10 cellular contexts compared by ENCODE assay signal in the genomic region with DNA sequence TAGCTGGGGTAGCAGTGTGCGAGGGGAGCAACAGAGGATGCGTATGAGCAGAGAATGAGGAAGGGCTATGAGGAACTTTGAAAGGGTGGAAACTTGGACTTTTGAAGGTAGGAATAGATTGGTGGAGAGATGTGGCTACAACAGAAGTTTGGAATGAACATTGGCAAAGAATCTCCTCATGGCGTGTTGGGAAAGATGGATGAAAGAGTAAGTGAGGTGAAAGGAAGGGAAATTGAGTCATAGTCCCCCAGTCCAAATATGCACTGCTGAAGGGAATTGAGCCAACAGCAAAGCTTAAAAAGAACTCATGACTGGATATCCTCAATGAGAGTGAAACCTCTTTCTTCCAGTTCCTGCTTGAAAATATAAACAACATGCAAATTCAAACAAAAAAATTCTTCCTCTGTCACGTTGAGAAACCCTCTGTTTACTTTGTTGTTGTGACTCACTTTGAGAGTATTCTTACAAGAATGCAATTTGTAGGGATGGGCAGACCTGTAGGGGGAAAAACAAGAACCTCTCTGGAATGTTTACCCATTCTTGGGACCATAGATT.
DNase-seq lines count a peak whose midpoint lies in the region; ATAC-seq and TF ChIP-seq lines count a peak whose summit lies in the region.
"Had no signal": no experiment of that assay in that cellular context is flagged by ENCODE, and none has a peak within 500 bp of the region (broad histone marks: within the 10 kb centered on the region; RNA-seq: fewer than 3 reads in every experiment).

No MANE protein-coding gene starts in this region.

- H2BK15ac ChIP-seq in IMR-90 (ENCODE audit: low read depth, low read length): peak overlapping the region; percentile 91; the same call in 2 of the 3 replicates

- TF ChIP-seq RAD21 in IMR-90 (IDR thresholded peaks at IDR 0.05; ENCODE audit: low read length): no peak

- ATAC-seq in IMR-90 (ENCODE audit: low read depth) (peak; percentile 80), lower lobe of right lung (peak; percentile 72 to 86), GM21825 (IDR thresholded peaks at IDR 0.05; ENCODE audit: unreplicated experiment) (no peak)
- ATAC-seq in activated T-cell treated with anti-CD3 and anti-CD28 coated beads, Interleukin-2, amount 50 U/mL, for 72 hours (replicated peaks in 1 of 2): no peak
- ATAC-seq: CD8-positive, alpha-beta T cell had no signal

- H3K27me3 Mint-ChIP-seq in activated T-cell treated with anti-CD3 and anti-CD28 coated beads, Interleukin-2, amount 50 U/mL, for 72 hours (ENCODE audit: low read depth): no peaks in the 10 kb centered on the region
- H3K27me3 Mint-ChIP-seq in activated naive CD4-positive, alpha-beta T cell treated with anti-CD3 and anti-CD28 coated beads for 36 hours (ENCODE audit: low read depth): peaks cover 2% of the 10 kb centered on the region

- no peaks in the 10 kb centered on the region for H3K36me3 ChIP-seq in IMR-90 (ENCODE audit: control insufficient read depth, insufficient read depth, low read length)
- H3K36me3 ChIP-seq in lower lobe of right lung: no peaks in the 10 kb centered on the region

- POLR2A ChIA-PET in IMR-90 (lab: Charles Lee; ENCODE audit: unreplicated experiment): interaction anchor here (0.5 to 1.0 kb wide), 3 partner anchors 27 to 266 kb away, joined by 3 read pairs; no protein-coding TSS in a partner anchor

- H3K9me3 Mint-ChIP-seq in activated T-cell treated with anti-CD3 and anti-CD28 coated beads, Interleukin-2, amount 50 U/mL, for 72 hours: peaks cover 0 to 3% of the 10 kb centered on the region in 2 donors
- no peaks in the 10 kb centered on the region for H3K9me3 Mint-ChIP-seq in activated naive CD4-positive, alpha-beta T cell treated with anti-CD3 and anti-CD28 coated beads for 36 hours
- H3K9me3 Mint-ChIP-seq: CD8-positive, alpha-beta T cell had no signal

- H4K91ac ChIP-seq in IMR-90 (ENCODE audit: insufficient read depth, low read depth, low read length): peak overlapping the region; percentile 96

- no peaks in the 10 kb centered on the region for H3K79me1 ChIP-seq in IMR-90 (ENCODE audit: low read depth in 1 of 2, low read length in 2 of 2)

- no peak overlapping the region for H2AFZ ChIP-seq in IMR-90 (replicated peaks; ENCODE audit: low read length, poor library complexity)

- H3K27ac ChIP-seq in IMR-90 (ENCODE audit: insufficient read depth, low read length) (peak overlapping the region; percentile 99), lower lobe of right lung (no peak overlapping the region)

- H2AK9ac ChIP-seq in IMR-90 (replicated peaks; ENCODE audit: low read depth, low read length, poor library complexity): no peak overlapping the region

- WGBS in IMR-90 (ENCODE audit: extremely low coverage in 2 of 2, insufficient read length in 1 of 2), 2 experiments: 52% methylated on average over 2 of the region's 4 CpGs; no CpG with 5 or more reads in 1 of the 2 experiments

- peak overlapping the region; percentile 87 for H2AK5ac ChIP-seq in IMR-90 (ENCODE audit: low read depth, low read length)

- no peaks in the 10 kb centered on the region for H3K9me3 ChIP-seq in IMR-90 (ENCODE audit: control insufficient read depth, insufficient read depth, low read length)
- H3K9me3 ChIP-seq in lower lobe of right lung: no peaks in the 10 kb centered on the region

- H3K4ac ChIP-seq in IMR-90 (ENCODE audit: low read depth, low read length): peak overlapping the region; percentile 95

- BruUV-seq in IMR-90 (replicated peaks; lab: Mats Ljungman, UMichigan): no TSS peak

- H3K18ac ChIP-seq in IMR-90 (ENCODE audit: low read depth, low read length): peak overlapping the region; percentile 100

- H2BK120ac ChIP-seq in IMR-90 (ENCODE audit: low read depth, low read length): peak overlapping the region; percentile 96

- intact Hi-C loops in IMR-90 (cut with micrococcal nuclease): loop anchor here (1.0 to 5.0 kb wide), 9 partner anchors 107 to 406 kb away; no protein-coding TSS in a partner anchor
- intact Hi-C loops in lower lobe of right lung (cut with DNase I): no loop called here
- intact Hi-C loops in activated naive CD4-positive, alpha-beta T cell treated with anti-CD3 and anti-CD28 coated beads for 36 hours (cut with micrococcal nuclease): no loop called here

- no peak overlapping the region for H3K4me3 Mint-ChIP-seq in activated T-cell treated with anti-CD3 and anti-CD28 coated beads, Interleukin-2, amount 50 U/mL, for 72 hours
- no peak overlapping the region for H3K4me3 Mint-ChIP-seq in activated naive CD4-positive, alpha-beta T cell treated with anti-CD3 and anti-CD28 coated beads for 36 hours
- H3K4me3 Mint-ChIP-seq: activated naive CD4-positive, alpha-beta T cell treated with anti-CD3 and anti-CD28 coated beads, Interleukin-2, amount 50 U/mL, for 24 hours; CD8-positive, alpha-beta T cell had no signal

- H3K27me3 ChIP-seq in IMR-90 (ENCODE audit: control insufficient read depth, insufficient read depth, low read length): no peaks in the 10 kb centered on the region
- H3K27me3 ChIP-seq in lower lobe of right lung (ENCODE audit: low read depth): no peaks in the 10 kb centered on the region

- in situ Hi-C loops in IMR-90 (cut with MboI; ENCODE audit: low sequenced_read_pairs): no loop called here

- H3K4me1 ChIP-seq in IMR-90 (ENCODE audit: control insufficient read depth, insufficient read depth, low read length): peaks cover 20% of the 10 kb centered on the region
- H3K4me1 ChIP-seq in lower lobe of right lung: peaks cover 11% of the 10 kb centered on the region

- CTCF ChIA-PET in IMR-90 (lab: Yijun Ruan, JAX): interaction anchor here (1.0 to 2.4 kb wide), 3 partner anchors 123 to 155 kb away, joined by 3 to 9 read pairs (median 3); no protein-coding TSS in a partner anchor
- CTCF ChIA-PET in activated naive CD4-positive, alpha-beta T cell treated with anti-CD3 and anti-CD28 coated beads for 36 hours (lab: Charles Lee): no interaction called here

- H3K4me3 ChIP-seq in IMR-90 (ENCODE audit: insufficient read depth, low read depth, low read length): no peak overlapping the region
- H3K4me3 ChIP-seq in lower lobe of right lung: no peak overlapping the region

- H2BK5ac ChIP-seq in IMR-90 (ENCODE audit: low read depth, low read length, poor library complexity, severe bottlenecking): peak overlapping the region; percentile 99

- peak overlapping the region; percentile 48 to 96 for H4K8ac ChIP-seq in IMR-90 (ENCODE audit: low read depth in 2 of 2, low read length in 2 of 2)

- peak overlapping the region; percentile 50 for H3K23ac ChIP-seq in IMR-90 (ENCODE audit: low read depth, low read length)

- peaks cover 7% of the 10 kb centered on the region for H3K4me1 Mint-ChIP-seq in activated T-cell treated with anti-CD3 and anti-CD28 coated beads, Interleukin-2, amount 50 U/mL, for 72 hours (ENCODE audit: low read depth)
- no peaks in the 10 kb centered on the region for H3K4me1 Mint-ChIP-seq in activated naive CD4-positive, alpha-beta T cell treated with anti-CD3 and anti-CD28 coated beads for 36 hours (ENCODE audit: low read depth)
- H3K4me1 Mint-ChIP-seq: activated naive CD4-positive, alpha-beta T cell treated with anti-CD3 and anti-CD28 coated beads, Interleukin-2, amount 50 U/mL, for 24 hours had no signal

- H3K4me2 ChIP-seq in IMR-90 (ENCODE audit: low read depth, low read length): peak overlapping the region; percentile 41; the same call in 1 of the 2 replicates

- no peaks in the 10 kb centered on the region for H4K20me1 ChIP-seq in IMR-90 (ENCODE audit: insufficient read depth, low read length)

- TF ChIP-seq POLR2A in IMR-90 (IDR thresholded peaks at IDR 0.05; ENCODE audit: low read depth, low read length): no peak; the same call in 1 of the 2 replicates

- H4K5ac ChIP-seq in IMR-90 (ENCODE audit: low read depth, low read length): peak overlapping the region; percentile 98

- peak overlapping the region; percentile 96 for H2BK20ac ChIP-seq in IMR-90 (ENCODE audit: low read depth, low read length)

- H3K56ac ChIP-seq in IMR-90 (ENCODE audit: extremely low read depth, insufficient read depth, low read length): peak overlapping the region; percentile 79

- no peak overlapping the region for H3K27ac Mint-ChIP-seq in activated T-cell treated with anti-CD3 and anti-CD28 coated beads, Interleukin-2, amount 50 U/mL, for 72 hours
- H3K27ac Mint-ChIP-seq in activated naive CD4-positive, alpha-beta T cell treated with anti-CD3 and anti-CD28 coated beads for 36 hours: no peak overlapping the region
- H3K27ac Mint-ChIP-seq: activated naive CD4-positive, alpha-beta T cell treated with anti-CD3 and anti-CD28 coated beads, Interleukin-2, amount 50 U/mL, for 24 hours; CD8-positive, alpha-beta T cell had no signal

- H3K36me3 Mint-ChIP-seq in activated T-cell treated with anti-CD3 and anti-CD28 coated beads, Interleukin-2, amount 50 U/mL, for 72 hours (ENCODE audit: insufficient read depth in 2 of 2): peaks cover 0 to 1% of the 10 kb centered on the region in 2 donors
- no peaks in the 10 kb centered on the region for H3K36me3 Mint-ChIP-seq in activated naive CD4-positive, alpha-beta T cell treated with anti-CD3 and anti-CD28 coated beads for 36 hours (ENCODE audit: low read depth)
- H3K36me3 Mint-ChIP-seq: activated naive CD4-positive, alpha-beta T cell treated with anti-CD3 and anti-CD28 coated beads, Interleukin-2, amount 50 U/mL, for 24 hours; CD8-positive, alpha-beta T cell had no signal

- peak overlapping the region; percentile 93 for H3K14ac ChIP-seq in IMR-90 (replicated peaks; ENCODE audit: low read depth, low read length)

- DNase-seq in AG09319 (ENCODE audit: extremely low read depth, low read depth): peak; percentile 88
- DNase-seq in IMR-90: peak; percentile 99
- peak; percentile 83 for DNase-seq in dedifferentiated amniotic fluid mesenchymal stem cell (ENCODE audit: extremely low spot score)
- no peak for DNase-seq in lower lobe of right lung
- DNase-seq in NCI-H510A treated with DMSO at 0.1 percent for 48 hours (lab: John Stamatoyannopoulos, UW): no peak
- DNase-seq in activated T-cell treated with anti-CD3 and anti-CD28 coated beads, Interleukin-2, amount 50 U/mL, for 72 hours: no peak
- no peak for DNase-seq in activated naive CD4-positive, alpha-beta T cell treated with anti-CD3 and anti-CD28 coated beads for 36 hours
- DNase-seq: CD8-positive, alpha-beta T cell had no signal

- TF ChIP-seq CTCF in AG09319 (IDR thresholded peaks at IDR 0.05; ENCODE audit: low read depth, low read length) (no peak), IMR-90 (conservative IDR thresholded peaks at IDR 0.05; ENCODE audit: low read depth, low read length) (0 out of 2 replicates have a peak, but pooled peaks have one; percentile 4), lower lobe of right lung (IDR thresholded peaks at IDR 0.05) (no peak)

- H3K9me1 ChIP-seq in IMR-90 (ENCODE audit: insufficient read depth, low read length): peaks cover 2% of the 10 kb centered on the region; the same call in 1 of the 2 replicates

- peak overlapping the region; percentile 56; the same call in 1 of the 2 replicates for H3K9ac ChIP-seq in IMR-90 (ENCODE audit: low read depth, low read length)

- dilution Hi-C loops in IMR-90 (cut with HindIII; ENCODE audit: low sequenced_read_pairs, unreplicated experiment): no loop called here

Comparison
In these comparisons a context has a peak if more than half of its experiments do, and no peak if none do; other contexts are left out.
1. DNase-seq: peak in AG09319 (single experiment), IMR-90 (single experiment) and dedifferentiated amniotic fluid mesenchymal stem cell (single experiment); none in lower lobe of right lung (single experiment), NCI-H510A treated with DMSO at 0.1 percent for 48 hours (single experiment), activated T-cell treated with anti-CD3 and anti-CD28 coated beads, Interleukin-2, amount 50 U/mL, for 72 hours (0 of 2) and activated naive CD4-positive, alpha-beta T cell treated with anti-CD3 and anti-CD28 coated beads for 36 hours (single experiment).
2. ATAC-seq: peak in IMR-90 (single experiment) and lower lobe of right lung (2 of 2); none in GM21825 (single experiment) and activated T-cell treated with anti-CD3 and anti-CD28 coated beads, Interleukin-2, amount 50 U/mL, for 72 hours (0 of 2).